Comparison of ENCODE assay signal across 10 cellular contexts in genomic region chr3:52086461-52086860, GRCh38. TPM values are rescaled to one million over a fixed set of nuclear protein-coding genes. Genes with fewer than 3 reads are reported as not detected.
DNase-seq lines count a peak whose midpoint lies in the region; ATAC-seq and TF ChIP-seq lines count a peak whose summit lies in the region.
"Had no signal": no experiment of that assay in that cellular context is flagged by ENCODE, and none has a peak within 500 bp of the region (broad histone marks: within the 10 kb centered on the region; RNA-seq: fewer than 3 reads in every experiment).

No MANE protein-coding gene starts in this region.

- H3K4me1 Mint-ChIP-seq in activated naive CD4-positive, alpha-beta T cell treated with anti-CD3 and anti-CD28 coated beads, Interleukin-2, amount 10 ng/mL, durations not matched to agents 7 days and 5 days = peaks cover 28% of the 10 kb centered on the region
- peaks cover 23% of the 10 kb centered on the region for H3K4me1 Mint-ChIP-seq in activated CD4-positive, alpha-beta memory T cell treated with anti-CD3 and anti-CD28 coated beads, Interleukin-2, amount 10 ng/mL, durations not matched to agents 7 days and 5 days
- H3K4me1 Mint-ChIP-seq in immature natural killer cell (peaks cover 25 to 26% of the 10 kb centered on the region in 2 donors), progenitor cell of endocrine pancreas (ENCODE audit: low read depth) (peaks cover 9% of the 10 kb centered on the region)
- H3K4me1 Mint-ChIP-seq in stimulated activated naive CD8-positive, alpha-beta T cell treated with anti-CD3 and anti-CD28 coated beads, Interleukin-15, Interleukin-2, amounts not matched to agents 100 ng/mL and 50 ng/mL, for 24 hours (ENCODE audit: low read depth) = peaks cover 36% of the 10 kb centered on the region

- no peak for DNase-seq in activated naive CD4-positive, alpha-beta T cell treated with anti-CD3 and anti-CD28 coated beads, Interleukin-2, amount 10 ng/mL, durations not matched to agents 7 days and 5 days
- no peak for DNase-seq in activated naive CD4-positive, alpha-beta T cell (lab: John Stamatoyannopoulos, UW)
- DNase-seq in activated CD4-positive, alpha-beta memory T cell treated with anti-CD3 and anti-CD28 coated beads, Interleukin-2, amount 10 ng/mL, durations not matched to agents 7 days and 5 days = no peak
- DNase-seq in immature natural killer cell (no peak), progenitor cell of endocrine pancreas (ENCODE audit: low spot score, unreplicated experiment) (no peak)
- DNase-seq: naive thymus-derived CD4-positive, alpha-beta T cell; Peyer's patch had no signal

- CTCF ChIA-PET in activated naive CD4-positive, alpha-beta T cell treated with anti-CD3 and anti-CD28 coated beads, Interleukin-2, amount 10 ng/mL, durations not matched to agents 7 days and 5 days (lab: Charles Lee) = interaction anchor here (0.6 to 2.0 kb wide), 4 partner anchors 15 to 644 kb away, joined by 3 to 6 read pairs (median 4); no protein-coding TSS in a partner anchor
- CTCF ChIA-PET in activated CD4-positive, alpha-beta memory T cell treated with anti-CD3 and anti-CD28 coated beads, Interleukin-2, amount 10 ng/mL, durations not matched to agents 7 days and 5 days (lab: Charles Lee) = interaction anchor here (1.6 kb wide), 1 partner anchor 33 kb away, joined by 4 read pairs; no protein-coding TSS in a partner anchor

- H3K9me3 Mint-ChIP-seq in activated naive CD4-positive, alpha-beta T cell treated with anti-CD3 and anti-CD28 coated beads, Interleukin-2, amount 10 ng/mL, durations not matched to agents 7 days and 5 days = no peaks in the 10 kb centered on the region
- H3K9me3 Mint-ChIP-seq in activated CD4-positive, alpha-beta memory T cell treated with anti-CD3 and anti-CD28 coated beads, Interleukin-2, amount 10 ng/mL, durations not matched to agents 7 days and 5 days = no peaks in the 10 kb centered on the region
- H3K9me3 Mint-ChIP-seq in immature natural killer cell = no peaks in the 10 kb centered on the region
- H3K9me3 Mint-ChIP-seq in stimulated activated naive CD8-positive, alpha-beta T cell treated with anti-CD3 and anti-CD28 coated beads, Interleukin-15, Interleukin-2, amounts not matched to agents 100 ng/mL and 50 ng/mL, for 24 hours = no peaks in the 10 kb centered on the region
- no peaks in the 10 kb centered on the region for H3K9me3 Mint-ChIP-seq in progenitor cell of endocrine pancreas (ENCODE audit: low read depth)
- H3K9me3 Mint-ChIP-seq: naive thymus-derived CD4-positive, alpha-beta T cell had no signal

- H3K36me3 Mint-ChIP-seq in activated naive CD4-positive, alpha-beta T cell treated with anti-CD3 and anti-CD28 coated beads, Interleukin-2, amount 10 ng/mL, durations not matched to agents 7 days and 5 days = peaks cover 3% of the 10 kb centered on the region
- no peaks in the 10 kb centered on the region for H3K36me3 Mint-ChIP-seq in activated CD4-positive, alpha-beta memory T cell treated with anti-CD3 and anti-CD28 coated beads, Interleukin-2, amount 10 ng/mL, durations not matched to agents 7 days and 5 days (ENCODE audit: low read depth)
- H3K36me3 Mint-ChIP-seq in immature natural killer cell = no peaks in the 10 kb centered on the region
- no peaks in the 10 kb centered on the region for H3K36me3 Mint-ChIP-seq in stimulated activated naive CD8-positive, alpha-beta T cell treated with anti-CD3 and anti-CD28 coated beads, Interleukin-15, Interleukin-2, amounts not matched to agents 100 ng/mL and 50 ng/mL, for 24 hours (ENCODE audit: low read depth)
- no peaks in the 10 kb centered on the region for H3K36me3 Mint-ChIP-seq in progenitor cell of endocrine pancreas (ENCODE audit: insufficient read depth)
- H3K36me3 Mint-ChIP-seq: naive thymus-derived CD4-positive, alpha-beta T cell had no signal

- H3K27ac Mint-ChIP-seq in activated naive CD4-positive, alpha-beta T cell treated with anti-CD3 and anti-CD28 coated beads, Interleukin-2, amount 10 ng/mL, durations not matched to agents 7 days and 5 days = peak overlapping the region; percentile 77
- peak overlapping the region; percentile 73 for H3K27ac Mint-ChIP-seq in activated CD4-positive, alpha-beta memory T cell treated with anti-CD3 and anti-CD28 coated beads, Interleukin-2, amount 10 ng/mL, durations not matched to agents 7 days and 5 days
- peak overlapping the region in 4 of 6 donors; percentile 7 to 85 (median 38) for H3K27ac Mint-ChIP-seq in immature natural killer cell
- H3K27ac Mint-ChIP-seq in stimulated activated naive CD8-positive, alpha-beta T cell treated with anti-CD3 and anti-CD28 coated beads, Interleukin-15, Interleukin-2, amounts not matched to agents 100 ng/mL and 50 ng/mL, for 24 hours = peak overlapping the region; percentile 78
- H3K27ac Mint-ChIP-seq in progenitor cell of endocrine pancreas = no peak overlapping the region

- ATAC-seq in HG02970 (IDR thresholded peaks at IDR 0.05; ENCODE audit: low FRiP score, unreplicated experiment) = no peak
- no peak for ATAC-seq in GM21717 (IDR thresholded peaks at IDR 0.05; ENCODE audit: unreplicated experiment)

- no peak for TF ChIP-seq CTCF in progenitor cell of endocrine pancreas (IDR thresholded peaks at IDR 0.05; ENCODE audit: unreplicated experiment)

- H3K4me3 Mint-ChIP-seq in activated naive CD4-positive, alpha-beta T cell treated with anti-CD3 and anti-CD28 coated beads, Interleukin-2, amount 10 ng/mL, durations not matched to agents 7 days and 5 days = no peak overlapping the region
- no peak overlapping the region for H3K4me3 Mint-ChIP-seq in activated CD4-positive, alpha-beta memory T cell treated with anti-CD3 and anti-CD28 coated beads, Interleukin-2, amount 10 ng/mL, durations not matched to agents 7 days and 5 days
- H3K4me3 Mint-ChIP-seq in immature natural killer cell (no peak overlapping the region), progenitor cell of endocrine pancreas (ENCODE audit: low read depth) (no peak overlapping the region)
- no peak overlapping the region for H3K4me3 Mint-ChIP-seq in stimulated activated naive CD8-positive, alpha-beta T cell treated with anti-CD3 and anti-CD28 coated beads, Interleukin-15, Interleukin-2, amounts not matched to agents 100 ng/mL and 50 ng/mL, for 24 hours

- POLR2A ChIA-PET in activated CD4-positive, alpha-beta memory T cell treated with anti-CD3 and anti-CD28 coated beads, Interleukin-2, amount 10 ng/mL, durations not matched to agents 7 days and 5 days (lab: Charles Lee) = interaction anchor here (1.2 kb wide), 1 partner anchor 68 kb away, joined by 3 read pairs; no protein-coding TSS in a partner anchor

- no peaks in the 10 kb centered on the region for H3K27me3 Mint-ChIP-seq in activated naive CD4-positive, alpha-beta T cell treated with anti-CD3 and anti-CD28 coated beads, Interleukin-2, amount 10 ng/mL, durations not matched to agents 7 days and 5 days
- H3K27me3 Mint-ChIP-seq in activated CD4-positive, alpha-beta memory T cell treated with anti-CD3 and anti-CD28 coated beads, Interleukin-2, amount 10 ng/mL, durations not matched to agents 7 days and 5 days = no peaks in the 10 kb centered on the region
- H3K27me3 Mint-ChIP-seq in immature natural killer cell (ENCODE audit: low read depth in 3 of 3) (peaks cover 0 to 2% (median 2%) of the 10 kb centered on the region in 3 donors), progenitor cell of endocrine pancreas (peaks cover 9% of the 10 kb centered on the region)
- no peaks in the 10 kb centered on the region for H3K27me3 Mint-ChIP-seq in stimulated activated naive CD8-positive, alpha-beta T cell treated with anti-CD3 and anti-CD28 coated beads, Interleukin-15, Interleukin-2, amounts not matched to agents 100 ng/mL and 50 ng/mL, for 24 hours
- H3K27me3 Mint-ChIP-seq: naive thymus-derived CD4-positive, alpha-beta T cell had no signal

RNA-seq across cellular contexts. Expression of gene DUSP7, which starts 30.1 kb away (rescaled TPM):
- 10 to 100 TPM; 40.1 to 40.9 TPM for total RNA-seq in activated CD4-positive, alpha-beta memory T cell treated with anti-CD3 and anti-CD28 coated beads, Interleukin-2, amount 10 ng/mL, durations not matched to agents 7 days and 5 days
- 1 to 10 TPM; 1.2 to 4.3 (median 1.6) TPM for polyA plus RNA-seq in immature natural killer cell
- total RNA-seq in progenitor cell of endocrine pancreas = 10.1 and 10.3 TPM in 2 replicates
